20 cellular contexts compared by ENCODE assay signal in genomic region chr6:25748049-25748448, GRCh38. TPM values are rescaled to one million over a fixed set of nuclear protein-coding genes. Genes with fewer than 3 reads are reported as not detected.
A peak's percentile ranks its signal among the peaks of the same experiment; 100 is the strongest.
DNase-seq lines count a peak whose midpoint lies in the region; ATAC-seq and TF ChIP-seq lines count a peak whose summit lies in the region.
"Had no signal": no experiment of that assay in that cellular context is flagged by ENCODE, and none has a peak within 500 bp of the region (broad histone marks: within the 10 kb centered on the region; RNA-seq: fewer than 3 reads in every experiment).

No MANE protein-coding gene starts in this region.

- TF ChIP-seq CTCF in Calu3 (IDR thresholded peaks at IDR 0.05; ENCODE audit: unreplicated experiment) (no peak), hepatocyte (IDR thresholded peaks at IDR 0.05; ENCODE audit: poor library complexity) (no peak), liver (IDR thresholded peaks at IDR 0.05; ENCODE audit: low read depth, low read length, missing input control) (no peak), ascending aorta (IDR thresholded peaks at IDR 0.05) (no peak), thyroid gland (IDR thresholded peaks at IDR 0.05) (no peak)

- H2AFZ ChIP-seq in hepatocyte: peak overlapping the region; percentile 21
- H2AFZ ChIP-seq: GM23248 had no signal

- no peaks in the 10 kb centered on the region for H3K36me3 ChIP-seq in hepatocyte (replicated peaks; ENCODE audit: insufficient read depth, low read depth)
- H3K36me3 ChIP-seq in liver (ENCODE audit: control insufficient read depth in 4 of 4, insufficient read depth in 3 of 4, low read depth in 1 of 4, low read length in 3 of 4): no peaks in the 10 kb centered on the region
- H3K36me3 ChIP-seq in ascending aorta: no peaks in the 10 kb centered on the region
- no peaks in the 10 kb centered on the region for H3K36me3 ChIP-seq in thyroid gland

- BruUV-seq in Calu3 (replicated peaks; lab: Mats Ljungman, UMichigan): no TSS peak

- H3K27ac Mint-ChIP-seq in Calu3 (ENCODE audit: unreplicated experiment): peak overlapping the region; percentile 22
- H3K27ac Mint-ChIP-seq: CD4-positive, alpha-beta T cell had no signal

- TF ChIP-seq RAD21 in liver (IDR thresholded peaks at IDR 0.05): no peak

- H3K27ac ChIP-seq in hepatocyte: peak overlapping the region; percentile 87
- no peak overlapping the region for H3K27ac ChIP-seq in liver (ENCODE audit: low read depth in 1 of 2, low read length in 2 of 2)
- no peak overlapping the region for H3K27ac ChIP-seq in ascending aorta
- no peak overlapping the region for H3K27ac ChIP-seq in thyroid gland
- H3K27ac ChIP-seq: 22Rv1, A549, C4-2B, GM23248 had no signal

- H3K4me2 ChIP-seq in hepatocyte: peak overlapping the region; percentile 66
- H3K4me2 ChIP-seq: A549 had no signal

- H3K9me2 ChIP-seq in hepatocyte (replicated peaks; ENCODE audit: insufficient read depth): no peaks in the 10 kb centered on the region

- TF ChIP-seq POLR2A in thyroid gland (IDR thresholded peaks at IDR 0.05): no peak

- no peak overlapping the region for H3K9ac ChIP-seq in liver (ENCODE audit: low read depth in 1 of 2, low read length in 2 of 2)
- H3K9ac ChIP-seq: GM23248 had no signal

- H4K20me1 ChIP-seq in hepatocyte (ENCODE audit: insufficient read depth, poor library complexity, severe bottlenecking): no peaks in the 10 kb centered on the region

- H3K4me3 ChIP-seq in hepatocyte (no peak overlapping the region), liver (ENCODE audit: low read depth in 1 of 3, low read length in 3 of 3) (no peak overlapping the region), ascending aorta (no peak overlapping the region), thyroid gland (replicated peaks in 1 of 3) (no peak overlapping the region)
- H3K4me3 ChIP-seq: A549, GM23248 had no signal

- CTCF ChIA-PET in Calu3 (lab: Charles Lee): no interaction called here

- no peaks in the 10 kb centered on the region for H3K9me3 ChIP-seq in hepatocyte (ENCODE audit: low read depth)
- no peaks in the 10 kb centered on the region for H3K9me3 ChIP-seq in liver (ENCODE audit: control insufficient read depth in 4 of 4, low read length in 3 of 4)
- H3K9me3 ChIP-seq in ascending aorta: no peaks in the 10 kb centered on the region
- H3K9me3 ChIP-seq in thyroid gland: no peaks in the 10 kb centered on the region
- H3K9me3 ChIP-seq: A549 had no signal

- ATAC-seq in HG02970 (IDR thresholded peaks at IDR 0.05; ENCODE audit: low FRiP score, unreplicated experiment): no peak
- ATAC-seq: A549 had no signal

- no peaks in the 10 kb centered on the region for H3K27me3 ChIP-seq in hepatocyte
- no peaks in the 10 kb centered on the region for H3K27me3 ChIP-seq in liver (ENCODE audit: control insufficient read depth in 4 of 4, insufficient read depth in 4 of 4, low read length in 3 of 4)
- H3K27me3 ChIP-seq in ascending aorta: no peaks in the 10 kb centered on the region
- no peaks in the 10 kb centered on the region for H3K27me3 ChIP-seq in thyroid gland

- no peaks in the 10 kb centered on the region for H3K27me3 Mint-ChIP-seq in Calu3 (ENCODE audit: unreplicated experiment)
- H3K27me3 Mint-ChIP-seq: CD4-positive, alpha-beta T cell had no signal

- peaks cover 5% of the 10 kb centered on the region for H3K36me3 Mint-ChIP-seq in Calu3 (ENCODE audit: insufficient read depth, unreplicated experiment)

- no peaks in the 10 kb centered on the region for H3K9me3 Mint-ChIP-seq in Calu3 (ENCODE audit: low read depth, unreplicated experiment)
- H3K9me3 Mint-ChIP-seq: CD4-positive, alpha-beta T cell had no signal

- peak overlapping the region; percentile 40 for H3K4me3 Mint-ChIP-seq in Calu3 (ENCODE audit: low read depth, unreplicated experiment)
- H3K4me3 Mint-ChIP-seq: CD4-positive, alpha-beta T cell had no signal

- intact Hi-C loops in Calu3 (cut with micrococcal nuclease; ENCODE audit: unreplicated experiment) (no loop called here), ascending aorta (cut with DNase I) (no loop called here), thyroid gland (cut with DNase I) (no loop called here)

- DNase-seq in Calu3: no peak
- DNase-seq in hepatocyte (ENCODE audit: low spot score): no peak
- peak; percentile 19 for DNase-seq in renal cortical epithelial cell (ENCODE audit: low read depth)
- no peak for DNase-seq in ascending aorta (ENCODE audit: low spot score in 2 of 2)
- no peak for DNase-seq in thyroid gland
- DNase-seq: AML-193; Caco-2; CD4-positive, alpha-beta T cell; DMS153; DMS79; GDM1; GM23248; HCEC 1CT had no signal

- peaks cover 48% of the 10 kb centered on the region for H3K4me1 Mint-ChIP-seq in Calu3 (ENCODE audit: low read depth, unreplicated experiment)

- H3K4me1 ChIP-seq in hepatocyte (ENCODE audit: insufficient read depth): peaks cover 20% of the 10 kb centered on the region
- peaks cover 3 to 27% (median 10%) of the 10 kb centered on the region in 4 donors for H3K4me1 ChIP-seq in liver (ENCODE audit: control insufficient read depth in 4 of 4, insufficient read depth in 4 of 4, low read length in 3 of 4)
- H3K4me1 ChIP-seq in ascending aorta: no peaks in the 10 kb centered on the region
- H3K4me1 ChIP-seq in thyroid gland: no peaks in the 10 kb centered on the region

- no peaks in the 10 kb centered on the region for H3K79me2 ChIP-seq in hepatocyte

TF ChIP-seq in liver, 16 proteins besides CTCF, POLR2A, EP300 and RAD21:
- TF ChIP-seq EGR1 (IDR thresholded peaks at IDR 0.05; ENCODE audit: low read depth in 2 of 2) (no peak), FOXA2 (IDR thresholded peaks at IDR 0.05) (no peak), RXRA (IDR thresholded peaks at IDR 0.05) (peak; percentile 45 to 71), NR2F2 (IDR thresholded peaks at IDR 0.05) (no peak), JUND (IDR thresholded peaks at IDR 0.05) (peak in 1 of 2 donors; percentile 18), TAF1 (conservative IDR thresholded peaks at IDR 0.05) (no peak)
- TF ChIP-seq, protein P1, sequence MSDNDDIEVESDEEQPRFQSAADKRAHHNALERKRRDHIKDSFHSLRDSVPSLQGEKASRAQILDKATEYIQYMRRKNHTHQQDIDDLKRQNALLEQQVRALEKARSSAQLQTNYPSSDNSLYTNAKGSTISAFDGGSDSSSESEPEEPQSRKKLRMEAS (IDR thresholded peaks at IDR 0.05): no peak

RNA-seq across cellular contexts. Expression of gene SLC17A4, which starts 6.5 kb away (rescaled TPM):
- total RNA-seq in Calu3 (2022) (1.9 and 3.4 TPM in 2 replicates), hepatocyte (8.9 and 9.6 TPM in 2 replicates), liver (10 to 100 TPM in 1 of 2 donors, 1 to 10 TPM in 1; 4.6 to 27.3 TPM), renal cortical epithelial cell (4.8 TPM in 1 of 2 replicates, not detected in the other), ascending aorta (not detected), thyroid gland (not detected)
- polyA plus RNA-seq in hepatocyte (5.2 and 6.3 TPM in 2 replicates), liver (10 to 100 TPM in 1 of 2 donors, 1 to 10 TPM in 1; 4.4 to 12.1 TPM)
- total RNA-seq: CD4-positive, alpha-beta T cell; Daoy; GM23248 had no signal
- polyA plus RNA-seq: BJ, GM23248 had no signal
